Comparison of ENCODE assay signal across 15 cellular contexts in the genomic region with DNA sequence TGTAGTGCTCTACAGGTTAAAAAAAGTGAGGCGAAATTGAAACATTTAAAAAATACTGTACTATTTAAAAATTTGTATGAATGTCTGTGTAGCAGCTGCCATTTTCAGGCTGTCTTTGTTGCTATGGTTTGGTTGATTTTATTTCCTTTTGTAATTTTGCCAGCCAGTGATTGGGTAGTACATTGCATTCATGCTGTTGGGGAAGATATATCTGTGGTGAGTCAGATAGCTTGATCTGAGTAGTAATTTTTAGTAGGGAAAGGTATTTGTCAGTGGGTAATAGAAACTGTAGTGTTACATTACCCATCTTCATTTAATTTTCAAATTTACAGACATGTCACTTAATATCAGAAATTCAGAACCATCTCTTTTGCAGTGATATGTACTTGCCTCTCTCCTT. TPM values are rescaled to one million over a fixed set of nuclear protein-coding genes. Genes with fewer than 3 reads are reported as not detected.
DNase-seq lines count a peak whose midpoint lies in the region; ATAC-seq and TF ChIP-seq lines count a peak whose summit lies in the region.
"Had no signal": no experiment of that assay in that cellular context is flagged by ENCODE, and none has a peak within 500 bp of the region (broad histone marks: within the 10 kb centered on the region; RNA-seq: fewer than 3 reads in every experiment).

No MANE protein-coding gene starts in this region.

- BruUV-seq in Calu3 (replicated peaks; lab: Mats Ljungman, UMichigan): no TSS peak

- CTCF ChIA-PET in Calu3 (lab: Charles Lee): interaction anchor here (0.7 kb wide), 1 partner anchor 19 kb away, joined by 3 read pairs; no protein-coding TSS in a partner anchor
- CTCF ChIA-PET in CD8-positive, alpha-beta memory T cell (lab: Charles Lee): interaction anchor here (2.5 kb wide), 1 partner anchor 47 kb away, joined by 6 read pairs; no protein-coding TSS in a partner anchor

- peaks cover 70% of the 10 kb centered on the region for H3K79me2 ChIP-seq in ACC112 (ENCODE audit: control insufficient read depth, insufficient read depth, low read length, unreplicated experiment)

- no peaks in the 10 kb centered on the region for H3K27me3 ChIP-seq in ACC112 (ENCODE audit: insufficient read depth, low read length)
- H3K27me3 ChIP-seq in CD8-positive, alpha-beta memory T cell (ENCODE audit: insufficient read depth, low read length, poor library complexity, severe bottlenecking): no peaks in the 10 kb centered on the region
- H3K27me3 ChIP-seq: cardiac muscle cell had no signal

- DNase-seq in HT1080 (ENCODE audit: low read depth): peak; percentile 57
- DNase-seq in iris pigment epithelial cell (ENCODE audit: low read depth): peak; percentile 87
- DNase-seq in left colon: no peak
- no peak for DNase-seq in Calu3
- no peak for DNase-seq in NCI-H1092 (lab: John Stamatoyannopoulos, UW)
- no peak for DNase-seq in CD8-positive, alpha-beta memory T cell
- DNase-seq: activated CD4-positive, alpha-beta memory T cell treated with anti-CD3 and anti-CD28 coated beads for 36 hours; NCI-H345; stimulated activated CD4-positive, alpha-beta T cell treated with anti-CD3 and anti-CD28 coated beads, Interleukin-1b, Interleukin-23, amount 100 ng/mL, for 48 hours had no signal

- H3K27ac Mint-ChIP-seq in brain: peak overlapping the region in 4 of 5 experiments; percentile 11 to 80 (median 30)
- no peak overlapping the region for H3K27ac Mint-ChIP-seq in Calu3 (ENCODE audit: unreplicated experiment)
- no peak overlapping the region for H3K27ac Mint-ChIP-seq in CD8-positive, alpha-beta memory T cell
- H3K27ac Mint-ChIP-seq: activated CD4-positive, alpha-beta memory T cell treated with anti-CD3 and anti-CD28 coated beads for 36 hours; GM23338 had no signal

- H2AFZ ChIP-seq in ACC112 (ENCODE audit: low read length, unreplicated experiment): peak overlapping the region; percentile 20
- H2AFZ ChIP-seq: GM23338, PC-9 had no signal

- POLR2A ChIA-PET in CD8-positive, alpha-beta memory T cell (lab: Charles Lee): interaction anchor here (0.6 to 1.1 kb wide), 2 partner anchors 16 to 20 kb away, joined by 3 to 4 read pairs; no protein-coding TSS in a partner anchor

- no peak for ATAC-seq in left colon
- ATAC-seq: GM23338 had no signal

- H3K36me3 ChIP-seq in ACC112 (ENCODE audit: insufficient read depth, low read length): no peaks in the 10 kb centered on the region
- no peaks in the 10 kb centered on the region for H3K36me3 ChIP-seq in CD8-positive, alpha-beta memory T cell (ENCODE audit: insufficient read depth, low read length)
- H3K36me3 ChIP-seq: cardiac muscle cell had no signal

- H3K4me3 Mint-ChIP-seq in brain (peak overlapping the region in 3 of 5 experiments; percentile 29 to 72 (median 31)), Calu3 (ENCODE audit: low read depth, unreplicated experiment) (no peak overlapping the region)
- no peak overlapping the region for H3K4me3 Mint-ChIP-seq in CD8-positive, alpha-beta memory T cell
- H3K4me3 Mint-ChIP-seq: activated CD4-positive, alpha-beta memory T cell treated with anti-CD3 and anti-CD28 coated beads for 36 hours; GM23338 had no signal

- H3K27ac ChIP-seq in ACC112 (ENCODE audit: low read depth, low read length): peak overlapping the region; percentile 50
- no peak overlapping the region for H3K27ac ChIP-seq in CD8-positive, alpha-beta memory T cell (ENCODE audit: low read depth, low read length)
- H3K27ac ChIP-seq: cardiac muscle cell, HL-60, PC-9 had no signal

- peaks cover 7% of the 10 kb centered on the region for H3K36me3 Mint-ChIP-seq in brain
- H3K36me3 Mint-ChIP-seq in Calu3 (ENCODE audit: insufficient read depth, unreplicated experiment): peaks cover 6% of the 10 kb centered on the region
- H3K36me3 Mint-ChIP-seq in CD8-positive, alpha-beta memory T cell: peaks cover 0 to 1% (median 0%) of the 10 kb centered on the region in 3 donors

- no peaks in the 10 kb centered on the region for H3K9me3 Mint-ChIP-seq in brain
- no peaks in the 10 kb centered on the region for H3K9me3 Mint-ChIP-seq in Calu3 (ENCODE audit: low read depth, unreplicated experiment)
- H3K9me3 Mint-ChIP-seq in CD8-positive, alpha-beta memory T cell: no peaks in the 10 kb centered on the region
- H3K9me3 Mint-ChIP-seq: activated CD4-positive, alpha-beta memory T cell treated with anti-CD3 and anti-CD28 coated beads for 36 hours; GM23338 had no signal

- peaks cover 7% of the 10 kb centered on the region for H3K27me3 Mint-ChIP-seq in brain
- no peaks in the 10 kb centered on the region for H3K27me3 Mint-ChIP-seq in Calu3 (ENCODE audit: unreplicated experiment)
- no peaks in the 10 kb centered on the region for H3K27me3 Mint-ChIP-seq in CD8-positive, alpha-beta memory T cell

- H3K4me1 Mint-ChIP-seq in brain (peaks cover 70% of the 10 kb centered on the region), Calu3 (ENCODE audit: low read depth, unreplicated experiment) (peaks cover 12% of the 10 kb centered on the region)
- peaks cover 11 to 48% (median 14%) of the 10 kb centered on the region in 3 donors for H3K4me1 Mint-ChIP-seq in CD8-positive, alpha-beta memory T cell
- H3K4me1 Mint-ChIP-seq: GM23338 had no signal

- no peaks in the 10 kb centered on the region for H3K9me3 ChIP-seq in CD8-positive, alpha-beta memory T cell (ENCODE audit: low read length)

- TF ChIP-seq CTCF in brain (conservative IDR thresholded peaks at IDR 0.05) (no peak), Calu3 (IDR thresholded peaks at IDR 0.05; ENCODE audit: unreplicated experiment) (no peak)

- intact Hi-C loops in left colon (cut with DNase I, micrococcal nuclease) (no loop called here), Calu3 (cut with micrococcal nuclease; ENCODE audit: unreplicated experiment) (no loop called here)

- H3K4me1 ChIP-seq in ACC112 (ENCODE audit: control insufficient read depth, insufficient read depth, low read length, unreplicated experiment): peaks cover 29% of the 10 kb centered on the region
- no peaks in the 10 kb centered on the region for H3K4me1 ChIP-seq in CD8-positive, alpha-beta memory T cell (ENCODE audit: insufficient read depth, low read length)

- no peak overlapping the region for H3K4me3 ChIP-seq in ACC112 (ENCODE audit: low read depth, low read length)
- no peak overlapping the region for H3K4me3 ChIP-seq in CD8-positive, alpha-beta memory T cell (ENCODE audit: low read length)
- H3K4me3 ChIP-seq: cardiac muscle cell, GM23338, PC-9 had no signal

RNA-seq across cellular contexts. Expression of a gene that starts 15.0 kb away (rescaled TPM):
- total RNA-seq in HT1080 (2014; rRNA removed; shearing (Covaris generic)): 3.4 and 6.3 TPM in 2 replicates
- polyA plus RNA-seq in HT1080 (2015; cell fraction: cytosol; rRNA removed): 3.8 and 5.1 TPM in 2 replicates
- 4.9 and 6.9 TPM in 2 replicates for polyA plus RNA-seq in HT1080 (2015; cell fraction: nucleus; rRNA removed)
- polyA plus RNA-seq in brain (ENCODE audit: insufficient read depth, low read depth, low replicate concordance): 4.1 TPM
- total RNA-seq in left colon: 10 to 100 TPM; 51.1 to 51.4 TPM
- total RNA-seq in Calu3 (2022): 28.3 and 38.6 TPM in 2 replicates
- 1 to 10 TPM; 6.1 to 7.0 TPM for total RNA-seq in CD8-positive, alpha-beta memory T cell
- polyA plus RNA-seq in CD8-positive, alpha-beta memory T cell: 9.9 TPM

Comparison
In these comparisons a context has a peak if more than half of its experiments do, and no peak if none do; other contexts are left out.
1. DNase-seq: peak in HT1080 (single experiment) and iris pigment epithelial cell (single experiment); none in left colon (0 of 2), Calu3 (single experiment), NCI-H1092 (single experiment) and CD8-positive, alpha-beta memory T cell (0 of 5).
2. H3K27ac Mint-ChIP-seq: peak in brain (4 of 5); none in Calu3 (single experiment) and CD8-positive, alpha-beta memory T cell (0 of 8).
3. H3K4me3 Mint-ChIP-seq: peak in brain (3 of 5); none in Calu3 (single experiment) and CD8-positive, alpha-beta memory T cell (0 of 7).